In the genomic region with DNA sequence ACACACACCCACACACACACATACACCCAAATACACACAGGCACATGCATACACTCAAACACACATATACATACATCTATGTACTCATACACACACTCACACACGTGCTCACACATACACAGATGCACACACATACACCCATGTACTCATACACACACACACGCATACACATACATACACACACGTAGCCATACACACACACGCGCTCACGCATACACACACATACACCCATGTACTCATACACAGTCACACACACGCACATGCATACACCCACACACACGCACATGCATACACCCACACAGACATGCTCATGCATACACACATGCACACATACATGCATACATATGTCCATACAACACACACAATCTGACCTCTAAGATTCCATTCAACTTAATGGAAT, we compare ENCODE assay signal across 19 cellular contexts.
DNase-seq lines count a peak whose midpoint lies in the region; ATAC-seq, FAIRE-seq and TF ChIP-seq lines count a peak whose summit lies in the region.
"Had no signal": no experiment of that assay in that cellular context is flagged by ENCODE, and none has a peak within 500 bp of the region (broad histone marks: within the 10 kb centered on the region; RNA-seq: fewer than 3 reads in every experiment).

No MANE protein-coding gene starts in this region.

- H3K27ac Mint-ChIP-seq in endodermal cell = no peak overlapping the region
- H3K27ac Mint-ChIP-seq: B cell; CD4-positive, CD25-positive, alpha-beta regulatory T cell; CD8-positive, alpha-beta memory T cell; GM23338; H9; IgD-negative memory B cell had no signal

- H3K4me3 Mint-ChIP-seq in endodermal cell = no peak overlapping the region
- H3K4me3 Mint-ChIP-seq: B cell; CD4-positive, CD25-positive, alpha-beta regulatory T cell; CD8-positive, alpha-beta memory T cell; GM23338; H9; IgD-negative memory B cell had no signal

- CTCF ChIA-PET in HEK293 (lab: Yijun Ruan, JAX) = interaction anchor here (0.7 to 7.7 kb wide), 2 partner anchors 40 to 331 kb away, joined by 3 to 349 read pairs; no protein-coding TSS in a partner anchor
- CTCF ChIA-PET in GM12878 (lab: Yijun Ruan, JAX) = interaction anchor here (0.7 to 13.2 kb wide), 2 partner anchors 40 to 288 kb away, joined by 3 to 256 read pairs; no protein-coding TSS in a partner anchor

- H3K4me1 ChIP-seq in HEK293 (ENCODE audit: control insufficient read depth, insufficient read depth, low read length) = no peaks in the 10 kb centered on the region
- H3K4me1 ChIP-seq in GM12878 (ENCODE audit: control insufficient read depth, insufficient read depth, low read length) = no peaks in the 10 kb centered on the region
- H3K4me1 ChIP-seq in endodermal cell (ENCODE audit: control insufficient read depth, insufficient read depth, low read length) = no peaks in the 10 kb centered on the region
- H3K4me1 ChIP-seq: BLaER1 treated with 17β-estradiol and CSF1 and Interleukin-3, amounts not matched to agents 10 nM and 100 nM had no signal

- SMC1A ChIA-PET in GM12878 (lab: Charles Lee; ENCODE audit: uncharacterized antibody, unreplicated experiment) = no interaction called here

- no TSS peak for BruUV-seq in GM12878 (replicated peaks; lab: Mats Ljungman, UMichigan)

- no peak for TF ChIP-seq EP300 in GM12878 (IDR thresholded peaks at IDR 0.05; ENCODE audit: borderline replicate concordance in 1 of 2, control insufficient read depth in 1 of 2, low read depth in 2 of 2, low read length in 2 of 2)

- POLR2A ChIA-PET in HEK293 (lab: Yijun Ruan, JAX) = no interaction called here
- POLR2A ChIA-PET in GM12878 (lab: Charles Lee) = no interaction called here

- no peak for FAIRE-seq in GM12878 (lab: Jason Lieb, UNC)
- FAIRE-seq: G401.6 had no signal

- H3K36me3 ChIP-seq in HEK293 (ENCODE audit: control insufficient read depth in 2 of 2, insufficient read depth in 1 of 2, low read length in 2 of 2) (no peaks in the 10 kb centered on the region), GM12878 (ENCODE audit: control insufficient read depth in 2 of 2, insufficient read depth in 2 of 2, low read length in 1 of 2) (no peaks in the 10 kb centered on the region), endodermal cell (ENCODE audit: control insufficient read depth, insufficient read depth, low read length) (peaks cover 60% of the 10 kb centered on the region)
- H3K36me3 ChIP-seq: BLaER1 treated with 17β-estradiol and CSF1 and Interleukin-3, amounts not matched to agents 10 nM and 100 nM had no signal

- H3K4me2 ChIP-seq in GM12878 (ENCODE audit: control insufficient read depth, insufficient read depth) = no peak overlapping the region
- H3K4me2 ChIP-seq: BLaER1 treated with 17β-estradiol and CSF1 and Interleukin-3, amounts not matched to agents 10 nM and 100 nM; GM23338 had no signal

- no peak overlapping the region for H3K4me3 ChIP-seq in HEK293 (ENCODE audit: low read depth, low read length)
- no peak overlapping the region for H3K4me3 ChIP-seq in GM12878
- no peak overlapping the region for H3K4me3 ChIP-seq in endodermal cell (ENCODE audit: low read length)
- H3K4me3 ChIP-seq: BLaER1 treated with 17β-estradiol and CSF1 and Interleukin-3, amounts not matched to agents 10 nM and 100 nM; GM23338 had no signal

- RAD21 ChIA-PET in GM12878 (lab: Charles Lee; ENCODE audit: unreplicated experiment) = no interaction called here

- H2AFZ ChIP-seq in GM12878 (ENCODE audit: control insufficient read depth, low read depth, low read length) = no peak overlapping the region

- H3K9me3 ChIP-seq in HEK293 (ENCODE audit: control insufficient read depth, insufficient read depth, low read depth, low read length) (no peaks in the 10 kb centered on the region), GM12878 (replicated peaks; ENCODE audit: control insufficient read depth, insufficient read depth, low read length) (no peaks in the 10 kb centered on the region), endodermal cell (ENCODE audit: control insufficient read depth, low read length) (peaks cover 13% of the 10 kb centered on the region)

- H3K9me3 Mint-ChIP-seq in endodermal cell = peaks cover 17% of the 10 kb centered on the region
- H3K9me3 Mint-ChIP-seq: CD4-positive, CD25-positive, alpha-beta regulatory T cell; CD8-positive, alpha-beta memory T cell; GM23338; IgD-negative memory B cell had no signal

- no peak for TF ChIP-seq RAD21 in GM12878 (IDR thresholded peaks at IDR 0.05; ENCODE audit: insufficient read depth, low read depth, low read length)

- no peaks in the 10 kb centered on the region for H4K20me1 ChIP-seq in GM12878 (ENCODE audit: control insufficient read depth, insufficient read depth)
- H4K20me1 ChIP-seq: BLaER1 treated with 17β-estradiol and CSF1 and Interleukin-3, amounts not matched to agents 10 nM and 100 nM had no signal

- in situ Hi-C loops in GM12878 (cut with MboI) = no loop called here

- H3K27me3 ChIP-seq in GM12878 (replicated peaks in 1 of 2; ENCODE audit: control insufficient read depth in 2 of 2, insufficient read depth in 2 of 2, low read length in 1 of 2) (0 out of 4 replicates have a peak, but pooled peaks cover 0 to 2% of the 10 kb centered on the region in 2 experiments), endodermal cell (ENCODE audit: control insufficient read depth, insufficient read depth, low read length, poor library complexity, severe bottlenecking) (no peaks in the 10 kb centered on the region)
- H3K27me3 ChIP-seq: BLaER1 treated with 17β-estradiol and CSF1 and Interleukin-3, amounts not matched to agents 10 nM and 100 nM had no signal

- no peak for DNase-seq in GM12878 (ENCODE audit: low read depth, low spot score)
- peak; percentile 30 for DNase-seq in endodermal cell
- DNase-seq in mesenteric fat pad (ENCODE audit: low spot score) = peak; percentile 41
- no peak for DNase-seq in DMS 273 treated with DMSO at 0.1 percent for 48 hours (lab: John Stamatoyannopoulos, UW)
- DNase-seq: CD4-positive, CD25-positive, alpha-beta regulatory T cell; CD8-positive, alpha-beta memory T cell; COR-L47; H9; Karpas-422; KBM-7 had no signal

- H3K79me2 ChIP-seq in GM12878 (ENCODE audit: control insufficient read depth, insufficient read depth, low read length) = no peaks in the 10 kb centered on the region

- TF ChIP-seq POLR2A in GM12878 (IDR thresholded peaks at IDR 0.05; ENCODE audit: low read depth, low read length) = no peak

- WGBS in GM12878 (ENCODE audit: insufficient coverage, insufficient replicate concordance, low lambda C conversion rate, missing lambda C conversion rate) = 53% methylated on average over 8 of the region's 8 CpGs
- 84 to 92% methylated on average over 2 to 8 of the region's 8 CpGs for WGBS in endodermal cell (ENCODE audit: insufficient coverage in 1 of 2, insufficient read length in 1 of 2), 2 experiments

- intact Hi-C loops in GM12878 (cut with micrococcal nuclease; ENCODE audit: unreplicated experiment) = no loop called here

- no peaks in the 10 kb centered on the region for H3K4me1 Mint-ChIP-seq in endodermal cell
- H3K4me1 Mint-ChIP-seq: B cell; CD4-positive, CD25-positive, alpha-beta regulatory T cell; CD8-positive, alpha-beta memory T cell; GM23338; IgD-negative memory B cell had no signal

- H3K9ac ChIP-seq in GM12878 (ENCODE audit: control insufficient read depth, insufficient read depth, low read length) = no peak overlapping the region
- H3K9ac ChIP-seq in endodermal cell (ENCODE audit: extremely low read depth, low read length, poor library complexity, severe bottlenecking) = no peak overlapping the region
- H3K9ac ChIP-seq: BLaER1 treated with 17β-estradiol and CSF1 and Interleukin-3, amounts not matched to agents 10 nM and 100 nM had no signal

- H3K27me3 Mint-ChIP-seq in endodermal cell (ENCODE audit: insufficient read depth) = no peaks in the 10 kb centered on the region

- H3K27ac ChIP-seq in HEK293 (ENCODE audit: extremely low read depth, low read depth, low read length) (no peak overlapping the region), GM12878 (ENCODE audit: control insufficient read depth, insufficient read depth) (no peak overlapping the region), endodermal cell (ENCODE audit: low read depth, low read length) (no peak overlapping the region)
- H3K27ac ChIP-seq: BLaER1 treated with 17β-estradiol and CSF1 and Interleukin-3, amounts not matched to agents 10 nM and 100 nM had no signal

- ATAC-seq in GM12878 (no peak), HG02588 (IDR thresholded peaks at IDR 0.05; ENCODE audit: unreplicated experiment) (no peak), HG02763 (IDR thresholded peaks at IDR 0.05; ENCODE audit: unreplicated experiment) (no peak), HG03354 (IDR thresholded peaks at IDR 0.05; ENCODE audit: poor library complexity, severe bottlenecking, unreplicated experiment) (no peak)
- ATAC-seq: GM23338 had no signal

- H3K36me3 Mint-ChIP-seq in endodermal cell (ENCODE audit: low read depth) = peaks cover 93% of the 10 kb centered on the region
- H3K36me3 Mint-ChIP-seq: CD4-positive, CD25-positive, alpha-beta regulatory T cell; CD8-positive, alpha-beta memory T cell; IgD-negative memory B cell had no signal

- TF ChIP-seq CTCF in HEK293 (tag by site-specific recombination; IDR thresholded peaks at IDR 0.05) (no peak), GM12878 (IDR thresholded peaks at IDR 0.05 in 2 of 3, conservative IDR thresholded peaks at IDR 0.05 in 1 of 3; ENCODE audit: control insufficient read depth in 2 of 3, extremely low read depth in 1 of 3, insufficient read depth in 1 of 3, low read depth in 3 of 3, low read length in 3 of 3) (no peak), endodermal cell (conservative IDR thresholded peaks at IDR 0.05) (no peak)

TF ChIP-seq in GM12878, 131 proteins besides CTCF, POLR2A, EP300 and RAD21 (continues in another document):
- TF ChIP-seq ETV6 (conservative IDR thresholded peaks at IDR 0.05 in 1 of 2, IDR thresholded peaks at IDR 0.05 in 1 of 2; ENCODE audit: borderline replicate concordance in 1 of 2, low read depth in 1 of 2) = no peak
- TF ChIP-seq, protein P1, sequence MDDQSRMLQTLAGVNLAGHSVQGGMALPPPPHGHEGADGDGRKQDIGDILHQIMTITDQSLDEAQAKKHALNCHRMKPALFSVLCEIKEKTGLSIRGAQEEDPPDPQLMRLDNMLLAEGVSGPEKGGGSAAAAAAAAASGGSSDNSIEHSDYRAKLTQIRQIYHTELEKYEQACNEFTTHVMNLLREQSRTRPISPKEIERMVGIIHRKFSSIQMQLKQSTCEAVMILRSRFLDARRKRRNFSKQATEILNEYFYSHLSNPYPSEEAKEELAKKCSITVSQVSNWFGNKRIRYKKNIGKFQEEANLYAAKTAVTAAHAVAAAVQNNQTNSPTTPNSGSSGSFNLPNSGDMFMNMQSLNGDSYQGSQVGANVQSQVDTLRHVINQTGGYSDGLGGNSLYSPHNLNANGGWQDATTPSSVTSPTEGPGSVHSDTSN (IDR thresholded peaks at IDR 0.05; ENCODE audit: insufficient replicate concordance, low read depth, low read length) = peak; percentile 48

Comparison
In these comparisons a context has a peak if more than half of its experiments do, and no peak if none do; other contexts are left out.
1. DNase-seq: peak in endodermal cell (single experiment) and mesenteric fat pad (single experiment); none in GM12878 (single experiment) and DMS 273 treated with DMSO at 0.1 percent for 48 hours (single experiment).